ENCODE assay signal across 30 cellular contexts in genomic region chr12:123167329-123167728, GRCh38.
"Had no signal": no experiment of that assay in that cellular context is flagged by ENCODE, and none has a peak within 500 bp of the region (broad histone marks: within the 10 kb centered on the region; RNA-seq: fewer than 3 reads in every experiment).

No MANE protein-coding gene starts in this region.

- H3K4me3 ChIP-seq: colonic mucosa, lower lobe of right lung, ovary, sigmoid colon, smooth muscle cell, transverse colon had no signal

- H3K9me3 ChIP-seq: colonic mucosa, lower lobe of right lung, ovary, sigmoid colon, SK-N-SH, transverse colon had no signal

- H3K4me1 Mint-ChIP-seq: activated CD4-positive, alpha-beta memory T cell treated with anti-CD3 and anti-CD28 coated beads, Interleukin-2, amount 10 ng/mL, durations not matched to agents 7 days and 5 days; activated CD4-positive, alpha-beta T cell treated with anti-CD3 and anti-CD28 coated beads, Interleukin-2, amount 10 ng/mL, durations not matched to agents 7 days and 5 days had no signal

- H3K9me3 Mint-ChIP-seq: activated CD4-positive, alpha-beta memory T cell treated with anti-CD3 and anti-CD28 coated beads, Interleukin-2, amount 10 ng/mL, durations not matched to agents 7 days and 5 days; activated CD4-positive, alpha-beta T cell treated with anti-CD3 and anti-CD28 coated beads, Interleukin-2, amount 10 ng/mL, durations not matched to agents 7 days and 5 days; activated naive CD4-positive, alpha-beta T cell treated with anti-CD3 and anti-CD28 coated beads, Interleukin-2, amount 10 ng/mL, durations not matched to agents 7 days and 5 days; T-helper 1 cell treated with Interleukin-12 subunit alpha and Interleukin-12 subunit beta and Interleukin-4 antibody, amounts not matched to agents 30 μg/mL and 1 μg/mL, for 36 hours had no signal

- H3K27me3 ChIP-seq: colonic mucosa, ovary, sigmoid colon, transverse colon had no signal

- FAIRE-seq: bronchial epithelial cell, keratinocyte, TTC549 had no signal

- ATAC-seq: esophagus mucosa, lower lobe of right lung had no signal

- H3K4me1 ChIP-seq: colonic mucosa, sigmoid colon, transverse colon had no signal

- H3K4me2 ChIP-seq: SK-N-SH, smooth muscle cell had no signal

- H3K9ac ChIP-seq: SK-N-SH had no signal

- H3K36me3 ChIP-seq: colonic mucosa, ovary had no signal

- H3K27ac Mint-ChIP-seq: activated CD4-positive, alpha-beta memory T cell treated with anti-CD3 and anti-CD28 coated beads, Interleukin-2, amount 10 ng/mL, durations not matched to agents 7 days and 5 days; activated CD4-positive, alpha-beta T cell treated with anti-CD3 and anti-CD28 coated beads, Interleukin-2, amount 10 ng/mL, durations not matched to agents 7 days and 5 days; activated naive CD4-positive, alpha-beta T cell treated with anti-CD3 and anti-CD28 coated beads, Interleukin-2, amount 10 ng/mL, durations not matched to agents 7 days and 5 days; progenitor cell of endocrine pancreas; T-helper 1 cell treated with Interleukin-12 subunit alpha and Interleukin-12 subunit beta and Interleukin-4 antibody, amounts not matched to agents 30 μg/mL and 1 μg/mL, for 36 hours had no signal

- H3K27me3 Mint-ChIP-seq: activated CD4-positive, alpha-beta memory T cell treated with anti-CD3 and anti-CD28 coated beads, Interleukin-2, amount 10 ng/mL, durations not matched to agents 7 days and 5 days; activated CD4-positive, alpha-beta T cell treated with anti-CD3 and anti-CD28 coated beads, Interleukin-2, amount 10 ng/mL, durations not matched to agents 7 days and 5 days; activated naive CD4-positive, alpha-beta T cell treated with anti-CD3 and anti-CD28 coated beads, Interleukin-2, amount 10 ng/mL, durations not matched to agents 7 days and 5 days; progenitor cell of endocrine pancreas had no signal

- DNase-seq: activated CD4-positive, alpha-beta memory T cell treated with anti-CD3 and anti-CD28 coated beads, Interleukin-2, amount 10 ng/mL, durations not matched to agents 7 days and 5 days; activated CD4-positive, alpha-beta T cell treated with anti-CD3 and anti-CD28 coated beads, Interleukin-2, amount 10 ng/mL, durations not matched to agents 7 days and 5 days; activated CD4-positive, CD25-positive, alpha-beta regulatory T cell treated with anti-CD3 and anti-CD28 coated beads, Interleukin-2, amount 50 U/mL, for 72 hours; activated effector memory CD4-positive, alpha-beta T cell treated with anti-CD3 and anti-CD28 coated beads, Interleukin-2, amount 50 U/mL, for 16 hours; activated naive CD4-positive, alpha-beta T cell treated with anti-CD3 and anti-CD28 coated beads, Interleukin-2, amount 10 ng/mL, durations not matched to agents 7 days and 5 days; amygdala; colonic mucosa; foreskin fibroblast; head of caudate nucleus; hippocampal formation; lower lobe of right lung; mesenchymal stem cell; ovary; retina; sigmoid colon; SK-N-SH; stimulated activated CD4-positive, alpha-beta T cell treated with anti-CD3 and anti-CD28 coated beads, Interleukin-1b, Interleukin-23, amount 100 ng/mL, for 48 hours; stimulated activated CD4-positive, alpha-beta T cell treated with anti-CD3 and anti-CD28 coated beads, Interleukin-4, amount 100 ng/mL, for 4 hours; stimulated activated naive CD4-positive, alpha-beta T cell; SW 1271; T-helper 9 cell; transverse colon had no signal

- H3K27ac ChIP-seq: colonic mucosa, lower lobe of right lung, ovary, sigmoid colon, transverse colon, VCaP had no signal

- H3K4me3 Mint-ChIP-seq: activated CD4-positive, alpha-beta memory T cell treated with anti-CD3 and anti-CD28 coated beads, Interleukin-2, amount 10 ng/mL, durations not matched to agents 7 days and 5 days; activated CD4-positive, alpha-beta T cell treated with anti-CD3 and anti-CD28 coated beads, Interleukin-2, amount 10 ng/mL, durations not matched to agents 7 days and 5 days; activated naive CD4-positive, alpha-beta T cell treated with anti-CD3 and anti-CD28 coated beads, Interleukin-2, amount 10 ng/mL, durations not matched to agents 7 days and 5 days; T-helper 1 cell treated with Interleukin-12 subunit alpha and Interleukin-12 subunit beta and Interleukin-4 antibody, amounts not matched to agents 30 μg/mL and 1 μg/mL, for 36 hours had no signal
